ENCODE assay signal across 10 cellular contexts in the genomic region with DNA sequence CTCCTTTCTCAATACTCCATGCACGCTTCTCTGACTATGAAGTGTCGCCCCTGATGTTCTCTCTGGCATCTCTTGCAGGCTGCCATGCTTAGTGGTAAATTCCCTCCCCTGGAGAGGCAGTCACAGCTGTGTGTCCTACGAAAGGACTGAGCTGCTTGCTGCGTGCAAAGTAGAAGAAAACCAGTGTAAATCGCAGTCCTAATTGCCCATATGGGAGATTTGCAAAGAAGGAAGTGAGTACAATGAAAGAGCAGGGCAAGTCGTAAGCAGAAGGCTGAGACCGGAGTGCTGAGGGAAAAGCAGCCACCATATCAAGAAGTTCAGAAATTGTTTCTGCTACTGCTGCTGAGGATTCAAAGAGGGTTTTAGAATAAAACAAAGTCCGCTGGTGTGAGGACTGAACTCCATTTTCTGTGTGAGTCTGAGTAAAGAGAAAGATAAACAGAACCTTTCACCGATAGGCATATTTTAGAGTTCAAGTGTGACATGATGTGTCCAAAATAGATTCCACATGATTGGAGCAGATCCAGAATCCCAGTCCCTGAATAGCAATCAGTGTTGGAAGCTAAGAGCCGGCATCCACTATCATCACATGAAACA.
DNase-seq lines count a peak whose midpoint lies in the region; ATAC-seq, FAIRE-seq and TF ChIP-seq lines count a peak whose summit lies in the region.
"Had no signal": no experiment of that assay in that cellular context is flagged by ENCODE, and none has a peak within 500 bp of the region (broad histone marks: within the 10 kb centered on the region; RNA-seq: fewer than 3 reads in every experiment).

No MANE protein-coding gene starts in this region.

- ATAC-seq in HepG2, result no peak
- ATAC-seq in GM19035 (IDR thresholded peaks at IDR 0.05; ENCODE audit: unreplicated experiment), result no peak
- ATAC-seq: activated CD8-positive, alpha-beta T cell treated with anti-CD3 and anti-CD28 coated beads for 36 hours had no signal

- in situ Hi-C loops in HepG2 (cut with HindIII; ENCODE audit: extremely low pct_ligation_motif_present, low pct_unique_long_range_greater_than_20kb), result no loop called here

- H3K36me3 ChIP-seq in HepG2 (replicated peaks in 1 of 2; ENCODE audit: control insufficient read depth in 1 of 2, insufficient read depth in 2 of 2, low read length in 2 of 2) (no peaks in the 10 kb centered on the region), subcutaneous abdominal adipose tissue (ENCODE audit: control insufficient read depth in 5 of 5, insufficient read depth in 5 of 5, low read length in 5 of 5) (no peaks in the 10 kb centered on the region)

- intact Hi-C loops in HepG2 (cut with micrococcal nuclease; ENCODE audit: unreplicated experiment), result no loop called here

- no peak overlapping the region for H3K27ac ChIP-seq in HepG2 (ENCODE audit: extremely low read length, insufficient read depth, low read length)
- peak overlapping the region; percentile 66 for H3K27ac ChIP-seq in subcutaneous abdominal adipose tissue (ENCODE audit: low read depth, low read length)

- POLR2A ChIA-PET in HepG2 (lab: Yijun Ruan, JAX), result no interaction called here

- H3K9me3 ChIP-seq in HepG2 (ENCODE audit: low read length) (no peaks in the 10 kb centered on the region), subcutaneous abdominal adipose tissue (ENCODE audit: control insufficient read depth in 5 of 5, low read length in 5 of 5) (no peaks in the 10 kb centered on the region)

- H4K20me1 ChIP-seq in HepG2 (ENCODE audit: insufficient read depth, low read length), result no peaks in the 10 kb centered on the region

- WGBS in HepG2 (ENCODE audit: low lambda C conversion rate), result 14% methylated on average over 10 of the region's 10 CpGs

- BruUV-seq in HepG2 (replicated peaks; lab: Mats Ljungman, UMichigan), result no TSS peak

- TF ChIP-seq RAD21 in HepG2 (CRISPR knock-in tag; IDR thresholded peaks at IDR 0.05), result no peak

- no peak for TF ChIP-seq CTCF in HepG2 (CRISPR knock-in tag; IDR thresholded peaks at IDR 0.05)

- H3K4me1 ChIP-seq in HepG2 (ENCODE audit: insufficient read depth, low read length) (peaks cover 13% of the 10 kb centered on the region), subcutaneous abdominal adipose tissue (ENCODE audit: control insufficient read depth in 5 of 5, insufficient read depth in 5 of 5, low read length in 5 of 5) (peaks cover 2 to 23% (median 12%) of the 10 kb centered on the region in 5 donors)

- FAIRE-seq in HepG2 (lab: Jason Lieb, UNC), result no peak

- H3K79me2 ChIP-seq in HepG2 (ENCODE audit: insufficient read depth, low read length), result no peaks in the 10 kb centered on the region

- no peak overlapping the region for H3K9ac ChIP-seq in HepG2 (ENCODE audit: insufficient read depth, low read depth, low read length)
- H3K9ac ChIP-seq in subcutaneous abdominal adipose tissue (ENCODE audit: low read length in 5 of 5), result peak overlapping the region in 4 of 5 donors; percentile 23 to 61 (median 28)

- 0 out of 2 replicates have a peak overlapping the region, but pooled peaks have one; percentile 2 for H3K4me2 ChIP-seq in HepG2 (ENCODE audit: low read depth, low read length)

- peak; percentile 60 for DNase-seq in LHCN-M2 (ENCODE audit: low read depth)
- DNase-seq in dermis blood vessel endothelial cell, result peak; percentile 58
- DNase-seq in HepG2 (ENCODE audit: low spot score), result no peak
- DNase-seq in nucleus accumbens (lab: John Stamatoyannopoulos, UW), result no peak
- DNase-seq in NCI-H2196 (lab: John Stamatoyannopoulos, UW; ENCODE audit: unreplicated experiment), result no peak
- DNase-seq in LoVo (ENCODE audit: low spot score), result no peak
- DNase-seq: activated CD8-positive, alpha-beta T cell treated with anti-CD3 and anti-CD28 coated beads for 36 hours; NCI-H1436 treated with DMSO at 0.1 percent for 48 hours had no signal

- no peak for TF ChIP-seq EP300 in HepG2 (IDR thresholded peaks at IDR 0.05; ENCODE audit: low read depth in 2 of 2, low read length in 2 of 2)
- no peak for TF ChIP-seq EP300 in HepG2 (CRISPR knock-in tag; IDR thresholded peaks at IDR 0.05; ENCODE audit: borderline replicate concordance)

- no peak for TF ChIP-seq POLR2A in HepG2 (IDR thresholded peaks at IDR 0.05; ENCODE audit: insufficient read depth in 1 of 2, low read depth in 2 of 2, low read length in 2 of 2)

- H2AFZ ChIP-seq in HepG2 (ENCODE audit: low read length), result no peak overlapping the region

- H3K4me3 ChIP-seq in HepG2 (replicated peaks in 1 of 3; ENCODE audit: insufficient read depth in 1 of 3, low read depth in 2 of 3, low read length in 3 of 3) (no peak overlapping the region), subcutaneous abdominal adipose tissue (ENCODE audit: low read depth in 1 of 5, low read length in 5 of 5) (peak overlapping the region; percentile 2 to 63 (median 42))

- CTCF ChIA-PET in HepG2 (lab: Yijun Ruan, JAX; ENCODE audit: low intra/inter-chr PET ratio, low total read pairs), result no interaction called here

- H3K27me3 ChIP-seq in HepG2 (ENCODE audit: control insufficient read depth in 1 of 2, insufficient read depth in 2 of 2, low read length in 2 of 2) (no peaks in the 10 kb centered on the region), subcutaneous abdominal adipose tissue (ENCODE audit: control insufficient read depth in 5 of 5, insufficient read depth in 4 of 5, low read length in 5 of 5) (no peaks in the 10 kb centered on the region)

TF ChIP-seq in HepG2, 621 proteins besides CTCF, POLR2A, EP300 and RAD21:
- no peak for TF ChIP-seq ZNF3 (CRISPR knock-in tag; IDR thresholded peaks at IDR 0.05)

Comparison
In these comparisons a context has a peak if more than half of its experiments do, and no peak if none do; other contexts are left out.
1. DNase-seq: peak in LHCN-M2 (single experiment) and dermis blood vessel endothelial cell (single experiment); none in HepG2 (single experiment), nucleus accumbens (0 of 56), NCI-H2196 (single experiment) and LoVo (single experiment).
2. H3K4me3 ChIP-seq: peak in subcutaneous abdominal adipose tissue (5 of 5); none in HepG2 (0 of 3).